15 cellular contexts compared by ENCODE assay signal in genomic region chr2:222545821-222546540, GRCh38.
"Had no signal": no experiment of that assay in that cellular context is flagged by ENCODE, and none has a peak within 500 bp of the region (broad histone marks: within the 10 kb centered on the region; RNA-seq: fewer than 3 reads in every experiment).

No MANE protein-coding gene starts in this region.

- H3K9me3 ChIP-seq: esophagus muscularis mucosa, suprapubic skin, upper lobe of left lung had no signal

- DNase-seq: activated effector memory CD4-positive, alpha-beta T cell treated with anti-CD3 and anti-CD28 coated beads, Interleukin-2, amount 50 U/mL, for 16 hours; activated T-cell treated with anti-CD3 and anti-CD28 coated beads, Interleukin-2, amount 50 U/mL, for 1 hour; aorta; foreskin keratinocyte; left colon; mammary epithelial cell; stimulated activated CD4-positive, alpha-beta T cell treated with anti-CD3 and anti-CD28 coated beads, Interleukin-4, amount 100 ng/mL, for 1 hour; stimulated activated CD8-positive, alpha-beta memory T cell treated with anti-CD3 and anti-CD28 coated beads, Interleukin-4, amount 100 ng/mL, for 48 hours; stimulated activated naive CD8-positive, alpha-beta T cell treated with anti-CD3 and anti-CD28 coated beads, Interleukin-15, Interleukin-2, amounts not matched to agents 100 U/mL and 50 U/mL, for 24 hours; T-helper 17 cell; upper lobe of left lung had no signal

- H3K9me3 Mint-ChIP-seq: natural killer cell treated with Interleukin-12 subunit alpha and Interleukin-12 subunit beta and Interleukin-15 and Interleukin-18, amount 100 ng/mL, for 72 hours had no signal

- H3K36me3 Mint-ChIP-seq: activated naive CD8-positive, alpha-beta T cell; natural killer cell treated with Interleukin-12 subunit alpha and Interleukin-12 subunit beta and Interleukin-15 and Interleukin-18, amount 100 ng/mL, for 72 hours had no signal

- H3K4me1 ChIP-seq: foreskin keratinocyte had no signal

- H3K36me3 ChIP-seq: esophagus muscularis mucosa, suprapubic skin, upper lobe of left lung had no signal

- H3K27me3 ChIP-seq: esophagus muscularis mucosa, suprapubic skin, upper lobe of left lung had no signal

- H3K27ac ChIP-seq: foreskin keratinocyte, suprapubic skin, upper lobe of left lung had no signal

- H3K4me3 Mint-ChIP-seq: activated naive CD8-positive, alpha-beta T cell; natural killer cell treated with Interleukin-12 subunit alpha and Interleukin-12 subunit beta and Interleukin-15 and Interleukin-18, amount 100 ng/mL, for 72 hours; T-helper 17 cell had no signal

- H3K4me3 ChIP-seq: esophagus muscularis mucosa, suprapubic skin, upper lobe of left lung had no signal

- H3K27me3 Mint-ChIP-seq: T-helper 17 cell had no signal

- H3K27ac Mint-ChIP-seq: activated naive CD8-positive, alpha-beta T cell; natural killer cell treated with Interleukin-12 subunit alpha and Interleukin-12 subunit beta and Interleukin-15 and Interleukin-18, amount 100 ng/mL, for 72 hours; T-helper 17 cell had no signal
